Comparison of ENCODE assay signal across 1 cellular context in the genomic region with DNA sequence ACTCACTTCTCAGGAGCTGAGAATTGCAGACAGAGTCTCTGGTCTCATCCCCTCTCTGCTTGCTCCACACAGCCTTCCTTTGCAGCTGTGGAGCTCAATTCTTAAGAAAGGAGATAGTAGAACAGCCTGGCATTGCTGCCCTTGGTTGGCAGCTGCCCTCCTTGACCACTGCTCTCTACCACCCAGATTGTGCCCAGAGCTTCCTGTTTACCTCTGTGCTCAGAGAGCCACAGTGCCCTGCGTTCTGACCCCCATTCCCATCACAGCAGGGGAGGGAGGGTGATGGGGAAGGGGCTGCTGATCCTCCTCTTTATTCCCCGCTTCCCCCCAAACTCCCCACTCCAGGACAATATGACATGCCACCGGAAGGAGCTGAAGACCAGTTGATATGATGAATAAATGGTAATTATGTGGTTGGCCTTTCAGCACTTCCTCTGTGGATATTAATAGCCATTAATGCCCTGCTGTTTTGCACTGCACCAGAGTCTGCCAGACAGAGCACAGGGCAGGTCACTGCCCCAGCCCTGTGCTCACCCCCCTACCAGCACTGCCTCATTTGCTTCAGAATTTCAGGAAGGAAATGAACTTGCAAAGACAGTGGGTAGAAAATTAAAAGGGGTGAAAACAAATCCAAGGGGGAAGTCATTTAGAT.
TF ChIP-seq lines count a peak whose summit lies in the region.

No MANE protein-coding gene starts in this region.

TF ChIP-seq in GM23338, 12 proteins besides CTCF, POLR2A, EP300 and RAD21 (continued from another document):
- TF ChIP-seq, protein P1, sequence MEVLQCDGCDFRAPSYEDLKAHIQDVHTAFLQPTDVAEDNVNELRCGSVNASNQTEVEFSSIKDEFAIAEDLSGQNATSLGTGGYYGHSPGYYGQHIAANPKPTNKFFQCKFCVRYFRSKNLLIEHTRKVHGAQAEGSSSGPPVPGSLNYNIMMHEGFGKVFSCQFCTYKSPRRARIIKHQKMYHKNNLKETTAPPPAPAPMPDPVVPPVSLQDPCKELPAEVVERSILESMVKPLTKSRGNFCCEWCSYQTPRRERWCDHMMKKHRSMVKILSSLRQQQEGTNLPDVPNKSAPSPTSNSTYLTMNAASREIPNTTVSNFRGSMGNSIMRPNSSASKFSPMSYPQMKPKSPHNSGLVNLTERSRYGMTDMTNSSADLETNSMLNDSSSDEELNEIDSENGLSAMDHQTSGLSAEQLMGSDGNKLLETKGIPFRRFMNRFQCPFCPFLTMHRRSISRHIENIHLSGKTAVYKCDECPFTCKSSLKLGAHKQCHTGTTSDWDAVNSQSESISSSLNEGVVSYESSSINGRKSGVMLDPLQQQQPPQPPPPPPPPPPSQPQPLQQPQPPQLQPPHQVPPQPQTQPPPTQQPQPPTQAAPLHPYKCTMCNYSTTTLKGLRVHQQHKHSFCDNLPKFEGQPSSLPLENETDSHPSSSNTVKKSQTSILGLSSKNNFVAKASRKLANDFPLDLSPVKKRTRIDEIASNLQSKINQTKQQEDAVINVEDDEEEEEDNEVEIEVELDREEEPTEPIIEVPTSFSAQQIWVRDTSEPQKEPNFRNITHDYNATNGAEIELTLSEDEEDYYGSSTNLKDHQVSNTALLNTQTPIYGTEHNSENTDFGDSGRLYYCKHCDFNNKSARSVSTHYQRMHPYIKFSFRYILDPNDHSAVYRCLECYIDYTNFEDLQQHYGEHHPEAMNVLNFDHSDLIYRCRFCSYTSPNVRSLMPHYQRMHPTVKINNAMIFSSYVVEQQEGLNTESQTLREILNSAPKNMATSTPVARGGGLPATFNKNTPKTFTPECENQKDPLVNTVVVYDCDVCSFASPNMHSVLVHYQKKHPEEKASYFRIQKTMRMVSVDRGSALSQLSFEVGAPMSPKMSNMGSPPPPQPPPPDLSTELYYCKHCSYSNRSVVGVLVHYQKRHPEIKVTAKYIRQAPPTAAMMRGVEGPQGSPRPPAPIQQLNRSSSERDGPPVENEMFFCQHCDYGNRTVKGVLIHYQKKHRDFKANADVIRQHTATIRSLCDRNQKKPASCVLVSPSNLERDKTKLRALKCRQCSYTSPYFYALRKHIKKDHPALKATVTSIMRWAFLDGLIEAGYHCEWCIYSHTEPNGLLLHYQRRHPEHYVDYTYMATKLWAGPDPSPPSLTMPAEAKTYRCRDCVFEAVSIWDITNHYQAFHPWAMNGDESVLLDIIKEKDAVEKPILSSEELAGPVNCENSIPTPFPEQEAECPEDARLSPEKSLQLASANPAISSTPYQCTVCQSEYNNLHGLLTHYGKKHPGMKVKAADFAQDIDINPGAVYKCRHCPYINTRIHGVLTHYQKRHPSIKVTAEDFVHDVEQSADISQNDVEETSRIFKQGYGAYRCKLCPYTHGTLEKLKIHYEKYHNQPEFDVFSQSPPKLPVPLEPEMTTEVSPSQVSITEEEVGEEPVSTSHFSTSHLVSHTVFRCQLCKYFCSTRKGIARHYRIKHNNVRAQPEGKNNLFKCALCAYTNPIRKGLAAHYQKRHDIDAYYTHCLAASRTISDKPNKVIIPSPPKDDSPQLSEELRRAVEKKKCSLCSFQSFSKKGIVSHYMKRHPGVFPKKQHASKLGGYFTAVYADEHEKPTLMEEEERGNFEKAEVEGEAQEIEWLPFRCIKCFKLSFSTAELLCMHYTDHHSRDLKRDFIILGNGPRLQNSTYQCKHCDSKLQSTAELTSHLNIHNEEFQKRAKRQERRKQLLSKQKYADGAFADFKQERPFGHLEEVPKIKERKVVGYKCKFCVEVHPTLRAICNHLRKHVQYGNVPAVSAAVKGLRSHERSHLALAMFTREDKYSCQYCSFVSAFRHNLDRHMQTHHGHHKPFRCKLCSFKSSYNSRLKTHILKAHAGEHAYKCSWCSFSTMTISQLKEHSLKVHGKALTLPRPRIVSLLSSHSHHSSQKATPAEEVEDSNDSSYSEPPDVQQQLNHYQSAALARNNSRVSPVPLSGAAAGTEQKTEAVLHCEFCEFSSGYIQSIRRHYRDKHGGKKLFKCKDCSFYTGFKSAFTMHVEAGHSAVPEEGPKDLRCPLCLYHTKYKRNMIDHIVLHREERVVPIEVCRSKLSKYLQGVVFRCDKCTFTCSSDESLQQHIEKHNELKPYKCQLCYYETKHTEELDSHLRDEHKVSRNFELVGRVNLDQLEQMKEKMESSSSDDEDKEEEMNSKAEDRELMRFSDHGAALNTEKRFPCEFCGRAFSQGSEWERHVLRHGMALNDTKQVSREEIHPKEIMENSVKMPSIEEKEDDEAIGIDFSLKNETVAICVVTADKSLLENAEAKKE (CRISPR knock-in tag; IDR thresholded peaks at IDR 0.05), result no peak
- TF ChIP-seq ETS1 (IDR thresholded peaks at IDR 0.05) (no peak), EZH2 (IDR thresholded peaks at IDR 0.05; ENCODE audit: low read depth, unreplicated experiment) (no peak), POLR2AphosphoS5 (IDR thresholded peaks at IDR 0.05; ENCODE audit: low read depth) (no peak), EZH2phosphoT487 (IDR thresholded peaks at IDR 0.05; ENCODE audit: unreplicated experiment) (no peak), JUNB (IDR thresholded peaks at IDR 0.05; ENCODE audit: unreplicated experiment) (no peak)
